ENCODE assay signal across 8 cellular contexts in genomic region chrX:48835524-48836329, GRCh38. TPM values are rescaled to one million over a fixed set of nuclear protein-coding genes. Genes with fewer than 3 reads are reported as not detected.
DNase-seq lines count a peak whose midpoint lies in the region; ATAC-seq lines count a peak whose summit lies in the region.

TSS of gene PCSK1N (minus strand) at chrX:48835610. CDS start at chrX:48835532, 78 bp downstream.

- peak within 1 kb of the TSS; percentile 82 to 83 for H3K4me3 Mint-ChIP-seq in activated T-cell treated with anti-CD3 and anti-CD28 coated beads, Interleukin-2, amount 50 U/mL, for 72 hours

- H3K36me3 ChIP-seq in iPS-20b (ENCODE audit: insufficient read depth, low read depth, low read length) (no peaks in the 10 kb centered on the region), stomach smooth muscle (ENCODE audit: control insufficient read depth in 2 of 2, insufficient read depth in 2 of 2, low read length in 2 of 2) (no peaks in the 10 kb centered on the region)

- no peaks in the 10 kb centered on the region for H3K9me3 Mint-ChIP-seq in activated T-cell treated with anti-CD3 and anti-CD28 coated beads, Interleukin-2, amount 50 U/mL, for 72 hours

- H3K4me1 Mint-ChIP-seq in activated T-cell treated with anti-CD3 and anti-CD28 coated beads, Interleukin-2, amount 50 U/mL, for 72 hours (ENCODE audit: low read depth): peaks cover 10% of the 10 kb centered on the region

- DNase-seq in DMS53 (lab: John Stamatoyannopoulos, UW) (peak; percentile 90), NCI-H2081 treated with DMSO at 0.1 percent for 48 hours (lab: John Stamatoyannopoulos, UW) (peak; percentile 11), LoVo (ENCODE audit: low spot score) (no peak), NCI-H510A (lab: John Stamatoyannopoulos, UW) (no peak)
- peak in 1 of 2 donors; percentile 26 for DNase-seq in activated T-cell treated with anti-CD3 and anti-CD28 coated beads, Interleukin-2, amount 50 U/mL, for 72 hours

- ATAC-seq in activated T-cell treated with anti-CD3 and anti-CD28 coated beads, Interleukin-2, amount 50 U/mL, for 72 hours (replicated peaks in 1 of 2): peak; percentile 56 to 65
- no peak for ATAC-seq in HG03432 (IDR thresholded peaks at IDR 0.05; ENCODE audit: unreplicated experiment)

- peaks cover 38% of the 10 kb centered on the region for H3K27me3 Mint-ChIP-seq in activated T-cell treated with anti-CD3 and anti-CD28 coated beads, Interleukin-2, amount 50 U/mL, for 72 hours (ENCODE audit: low read depth)

- peaks cover 57% of the 10 kb centered on the region for H3K27me3 ChIP-seq in iPS-20b (ENCODE audit: insufficient read depth, low read length)
- peaks cover 20 to 25% of the 10 kb centered on the region in 2 donors for H3K27me3 ChIP-seq in stomach smooth muscle (ENCODE audit: control insufficient read depth in 1 of 2, insufficient read depth in 2 of 2, low read length in 2 of 2)

- H3K9ac ChIP-seq in iPS-20b (ENCODE audit: low read depth, low read length) (no peak within 1 kb of the TSS), stomach smooth muscle (ENCODE audit: low read length in 2 of 2) (no peak within 1 kb of the TSS)

- H3K4me1 ChIP-seq in iPS-20b (ENCODE audit: insufficient read depth, low read length) (no peaks in the 10 kb centered on the region), stomach smooth muscle (ENCODE audit: control insufficient read depth, insufficient read depth, low read length) (peaks cover 5% of the 10 kb centered on the region)

- H3K27ac ChIP-seq in iPS-20b (ENCODE audit: low read length): no peak within 1 kb of the TSS
- no peak within 1 kb of the TSS for H3K27ac ChIP-seq in stomach smooth muscle (ENCODE audit: low read length)

- H3K27ac Mint-ChIP-seq in activated T-cell treated with anti-CD3 and anti-CD28 coated beads, Interleukin-2, amount 50 U/mL, for 72 hours: no peak within 1 kb of the TSS

- H3K36me3 Mint-ChIP-seq in activated T-cell treated with anti-CD3 and anti-CD28 coated beads, Interleukin-2, amount 50 U/mL, for 72 hours (ENCODE audit: insufficient read depth in 2 of 2): no peaks in the 10 kb centered on the region

- H3K4me3 ChIP-seq in iPS-20b (ENCODE audit: low read length) (peak within 1 kb of the TSS; percentile 65), stomach smooth muscle (ENCODE audit: low read length in 2 of 2) (peak within 1 kb of the TSS; percentile 31 to 57)

- H3K9me3 ChIP-seq in iPS-20b (ENCODE audit: insufficient read depth, low read depth, low read length): no peaks in the 10 kb centered on the region
- no peaks in the 10 kb centered on the region for H3K9me3 ChIP-seq in stomach smooth muscle (ENCODE audit: control insufficient read depth in 2 of 2, low read length in 2 of 2)

RNA-seq across cellular contexts. Expression of gene PCSK1N, which starts in this region (rescaled TPM):
- 1 to 10 TPM; 1.9 to 2.8 TPM for total RNA-seq in activated T-cell treated with anti-CD3 and anti-CD28 coated beads, Interleukin-2, amount 50 U/mL, for 72 hours

Comparison
In these comparisons a context has a peak if more than half of its experiments do, and no peak if none do; other contexts are left out.
1. DNase-seq: peak in DMS53 (single experiment) and NCI-H2081 treated with DMSO at 0.1 percent for 48 hours (single experiment); none in LoVo (single experiment) and NCI-H510A (single experiment).